Comparison of ENCODE assay signal across 8 cellular contexts in the genomic region with DNA sequence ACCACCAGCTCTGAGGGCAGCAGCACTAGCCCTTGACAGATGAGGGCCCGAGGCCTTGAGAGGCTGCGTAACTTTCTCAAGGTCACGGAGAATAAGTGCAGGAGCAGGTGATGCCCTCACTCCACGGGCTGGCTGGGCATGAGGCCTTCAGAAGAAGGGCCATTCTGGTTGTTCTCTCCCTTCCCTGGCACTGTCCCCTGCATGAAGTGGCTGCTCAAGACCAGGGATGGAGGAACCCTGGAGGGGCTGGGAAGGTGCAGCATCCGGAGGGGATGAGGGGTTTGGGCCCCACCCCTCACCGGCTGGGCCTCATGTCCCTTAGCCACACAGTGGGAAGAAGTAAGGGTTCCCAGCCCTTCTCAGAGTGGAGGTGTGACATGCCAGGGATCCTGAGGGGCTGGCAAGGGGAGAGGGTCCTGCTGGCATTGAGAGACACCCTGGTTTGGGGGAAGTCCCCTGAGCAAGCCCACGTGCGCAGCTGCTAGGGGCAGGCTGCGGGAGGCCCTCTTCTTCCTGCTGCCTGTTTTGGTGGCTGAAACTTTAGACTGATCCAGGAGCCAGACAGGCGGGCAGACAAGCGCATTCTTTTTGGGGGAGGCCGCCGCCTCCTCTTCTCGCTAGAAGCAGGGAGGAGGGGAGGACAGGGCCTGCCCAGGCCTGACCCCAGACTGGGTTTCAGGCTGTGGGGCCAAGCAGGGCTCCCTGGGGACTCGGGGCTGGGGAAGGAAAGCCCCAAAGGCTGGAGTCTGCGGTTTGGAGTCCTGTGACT.
DNase-seq lines count a peak whose midpoint lies in the region; ATAC-seq and TF ChIP-seq lines count a peak whose summit lies in the region.

No MANE protein-coding gene starts in this region.

- H3K4me1 Mint-ChIP-seq in stimulated activated naive CD8-positive, alpha-beta T cell treated with anti-CD3 and anti-CD28 coated beads, Interleukin-15, Interleukin-2, amounts not matched to agents 100 ng/mL and 50 ng/mL, for 24 hours (ENCODE audit: low read depth), result peaks cover 32% of the 10 kb centered on the region

- ATAC-seq in GM19043 (IDR thresholded peaks at IDR 0.05; ENCODE audit: low read depth, unreplicated experiment), result peak; percentile 64
- ATAC-seq in HG03135 (IDR thresholded peaks at IDR 0.05; ENCODE audit: unreplicated experiment), result peak; percentile 55

- H3K9me3 ChIP-seq in hepatocyte (ENCODE audit: low read depth), result no peaks in the 10 kb centered on the region

- no peaks in the 10 kb centered on the region for H3K9me3 Mint-ChIP-seq in stimulated activated naive CD8-positive, alpha-beta T cell treated with anti-CD3 and anti-CD28 coated beads, Interleukin-15, Interleukin-2, amounts not matched to agents 100 ng/mL and 50 ng/mL, for 24 hours

- WGBS in hepatocyte (ENCODE audit: low lambda C conversion rate, missing lambda C conversion rate), result 60% methylated on average over 16 of the region's 16 CpGs

- H3K36me3 Mint-ChIP-seq in stimulated activated naive CD8-positive, alpha-beta T cell treated with anti-CD3 and anti-CD28 coated beads, Interleukin-15, Interleukin-2, amounts not matched to agents 100 ng/mL and 50 ng/mL, for 24 hours (ENCODE audit: low read depth), result peaks cover 7% of the 10 kb centered on the region

- H3K27ac Mint-ChIP-seq in stimulated activated naive CD8-positive, alpha-beta T cell treated with anti-CD3 and anti-CD28 coated beads, Interleukin-15, Interleukin-2, amounts not matched to agents 100 ng/mL and 50 ng/mL, for 24 hours, result peak overlapping the region; percentile 75

- H4K20me1 ChIP-seq in hepatocyte (ENCODE audit: insufficient read depth, poor library complexity, severe bottlenecking), result no peaks in the 10 kb centered on the region

- H3K4me3 Mint-ChIP-seq in stimulated activated naive CD8-positive, alpha-beta T cell treated with anti-CD3 and anti-CD28 coated beads, Interleukin-15, Interleukin-2, amounts not matched to agents 100 ng/mL and 50 ng/mL, for 24 hours, result no peak overlapping the region

- H3K27me3 Mint-ChIP-seq in stimulated activated naive CD8-positive, alpha-beta T cell treated with anti-CD3 and anti-CD28 coated beads, Interleukin-15, Interleukin-2, amounts not matched to agents 100 ng/mL and 50 ng/mL, for 24 hours, result no peaks in the 10 kb centered on the region

- H2AFZ ChIP-seq in hepatocyte, result no peak overlapping the region

- H3K4me2 ChIP-seq in hepatocyte, result no peak overlapping the region

- DNase-seq in AG08396 (ENCODE audit: low spot score) (peak; percentile 57), UCSD-AML1 (lab: John Stamatoyannopoulos, UW; ENCODE audit: unreplicated experiment) (peak; percentile 87), hepatocyte (ENCODE audit: low spot score) (peak; percentile 30), kidney tubule cell (ENCODE audit: low spot score) (no peak)
- DNase-seq in activated CD4-positive, CD25-positive, alpha-beta regulatory T cell (lab: John Stamatoyannopoulos, UW), result no peak

- H3K4me1 ChIP-seq in hepatocyte (ENCODE audit: insufficient read depth), result peaks cover 35% of the 10 kb centered on the region

- no peaks in the 10 kb centered on the region for H3K9me2 ChIP-seq in hepatocyte (replicated peaks; ENCODE audit: insufficient read depth)

- TF ChIP-seq CTCF in hepatocyte (IDR thresholded peaks at IDR 0.05; ENCODE audit: poor library complexity), result no peak

- peak overlapping the region; percentile 76 for H3K27ac ChIP-seq in hepatocyte

- H3K36me3 ChIP-seq in hepatocyte (replicated peaks; ENCODE audit: insufficient read depth, low read depth), result no peaks in the 10 kb centered on the region

- no peaks in the 10 kb centered on the region for H3K79me2 ChIP-seq in hepatocyte

- no peaks in the 10 kb centered on the region for H3K27me3 ChIP-seq in hepatocyte

- no peak overlapping the region for H3K4me3 ChIP-seq in hepatocyte

Comparison
In these comparisons a context has a peak if more than half of its experiments do, and no peak if none do; other contexts are left out.
1. DNase-seq: peak in AG08396 (single experiment), UCSD-AML1 (single experiment) and hepatocyte (single experiment); none in activated CD4-positive, CD25-positive, alpha-beta regulatory T cell (0 of 4) and kidney tubule cell (single experiment).